8 cellular contexts compared by ENCODE assay signal in the genomic region with DNA sequence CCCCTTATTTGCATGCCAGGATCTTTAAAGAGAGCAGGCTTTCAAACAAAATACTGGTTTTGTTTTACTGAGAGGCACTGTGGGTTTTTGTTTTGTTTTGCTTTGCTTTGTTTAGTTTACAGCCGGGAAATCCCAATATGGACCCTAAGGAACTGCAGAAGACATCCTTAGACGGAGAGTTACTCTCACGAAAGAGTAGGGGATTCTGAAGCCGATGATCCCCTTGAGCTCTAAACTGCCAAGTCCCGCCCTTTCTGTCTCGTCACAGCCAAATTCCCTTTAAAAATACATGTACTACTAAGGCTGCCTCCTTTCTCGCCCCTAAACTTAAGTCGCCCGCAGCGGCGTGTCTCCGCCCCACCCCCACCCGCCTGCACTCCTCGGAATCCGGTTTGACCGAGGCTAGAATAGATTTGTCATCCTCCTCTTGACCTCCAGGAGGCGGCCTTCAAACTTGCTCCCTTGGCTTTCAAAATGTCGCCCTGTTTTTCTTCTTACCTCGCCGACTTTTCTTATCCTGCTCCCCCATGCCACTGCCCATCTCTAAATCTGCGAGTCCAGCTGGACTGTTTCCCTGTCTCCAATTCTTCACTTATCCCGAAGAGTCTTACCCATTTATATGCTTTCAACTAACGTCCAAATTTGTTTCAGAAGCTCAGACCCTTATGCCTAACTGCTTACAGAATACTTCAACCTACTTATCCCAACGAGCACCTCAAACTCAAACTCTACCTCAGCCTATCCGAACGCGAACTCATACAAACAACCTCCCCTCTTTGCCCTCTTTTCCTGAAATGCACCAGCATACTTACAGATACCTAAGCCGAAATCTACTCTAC. TPM values are rescaled to one million over a fixed set of nuclear protein-coding genes. Genes with fewer than 3 reads are reported as not detected.
A peak's percentile ranks its signal among the peaks of the same experiment; 100 is the strongest.
DNase-seq lines count a peak whose midpoint lies in the region; ATAC-seq, FAIRE-seq and TF ChIP-seq lines count a peak whose summit lies in the region.

No MANE protein-coding gene starts in this region.

- DNase-seq in HTR-8/SVneo (ENCODE audit: insufficient read length, low spot score) (peak; percentile 59), NOMO-1 treated with dmso at 0.1 percent for 144 hours (lab: John Stamatoyannopoulos, UW; ENCODE audit: unreplicated experiment) (peak; percentile 86), epithelial cell of esophagus (ENCODE audit: low read depth) (peak; percentile 87), mucosa of descending colon (peak; percentile 82 to 87 (median 87))
- DNase-seq in activated CD8-positive, alpha-beta memory T cell treated with anti-CD3 and anti-CD28 coated beads, Interleukin-2, amount 10 ng/mL, durations not matched to agents 7 days and 5 days: peak; percentile 94
- peak; percentile 28 to 45 for DNase-seq in stimulated activated CD8-positive, alpha-beta memory T cell treated with anti-CD3 and anti-CD28 coated beads, Interleukin-4, amount 100 ng/mL, for 1 hour (ENCODE audit: low read depth in 2 of 2, low spot score in 1 of 2)

- peaks cover 11 to 30% (median 23%) of the 10 kb centered on the region in 11 experiments; a peak in 13 of 22 replicates for H4K20me1 ChIP-seq in BLaER1 treated with 17β-estradiol and CSF1 and Interleukin-3, amounts not matched to agents 10 nM and 100 nM

- H3K27ac ChIP-seq in BLaER1 treated with 17β-estradiol and CSF1 and Interleukin-3, amounts not matched to agents 10 nM and 100 nM: peak overlapping the region; percentile 88 to 97 (median 95)

- no peak overlapping the region for H3K27ac Mint-ChIP-seq in activated CD8-positive, alpha-beta memory T cell treated with anti-CD3 and anti-CD28 coated beads, Interleukin-2, amount 10 ng/mL, durations not matched to agents 7 days and 5 days

- CTCF ChIA-PET in activated CD8-positive, alpha-beta memory T cell treated with anti-CD3 and anti-CD28 coated beads, Interleukin-2, amount 10 ng/mL, durations not matched to agents 7 days and 5 days (lab: Charles Lee): interaction anchor here (0.6 to 2.9 kb wide), 20 partner anchors 10 to 368 kb away, joined by 3 to 11 read pairs (median 4); partner anchors contain the start of genes PLEKHO1, SF3B4 and VPS45

- H3K4me3 ChIP-seq in BLaER1 treated with 17β-estradiol and CSF1 and Interleukin-3, amounts not matched to agents 10 nM and 100 nM: peak overlapping the region; percentile 60 to 80 (median 76)
- H3K4me3 ChIP-seq in epithelial cell of esophagus (ENCODE audit: low read length): peak overlapping the region; percentile 91
- peak overlapping the region; percentile 52 for H3K4me3 ChIP-seq in mucosa of descending colon

- peak overlapping the region; percentile 87 to 97 (median 94) for H3K9ac ChIP-seq in BLaER1 treated with 17β-estradiol and CSF1 and Interleukin-3, amounts not matched to agents 10 nM and 100 nM

- no peaks in the 10 kb centered on the region for H3K36me3 ChIP-seq in BLaER1 treated with 17β-estradiol and CSF1 and Interleukin-3, amounts not matched to agents 10 nM and 100 nM
- peaks cover 4% of the 10 kb centered on the region for H3K36me3 ChIP-seq in mucosa of descending colon (ENCODE audit: low read depth)

- peaks cover 2% of the 10 kb centered on the region for H3K27me3 Mint-ChIP-seq in activated CD8-positive, alpha-beta memory T cell treated with anti-CD3 and anti-CD28 coated beads, Interleukin-2, amount 10 ng/mL, durations not matched to agents 7 days and 5 days

- peak; percentile 70 for TF ChIP-seq CTCF in epithelial cell of esophagus (IDR thresholded peaks at IDR 0.05; ENCODE audit: insufficient read depth, low read depth, low read length, missing control alignments)
- peak; percentile 7 for TF ChIP-seq CTCF in mucosa of descending colon (IDR thresholded peaks at IDR 0.05)

- H3K4me3 Mint-ChIP-seq in activated CD8-positive, alpha-beta memory T cell treated with anti-CD3 and anti-CD28 coated beads, Interleukin-2, amount 10 ng/mL, durations not matched to agents 7 days and 5 days: no peak overlapping the region

- ATAC-seq in GM19455 (IDR thresholded peaks at IDR 0.05; ENCODE audit: unreplicated experiment): peak; percentile 12
- ATAC-seq in activated CD8-positive, alpha-beta memory T cell treated with anti-CD3 and anti-CD28 coated beads, Interleukin-2, amount 10 ng/mL, durations not matched to agents 7 days and 5 days: peak; percentile 17
- peak; percentile 53 for ATAC-seq in mucosa of descending colon

- H3K4me1 ChIP-seq in BLaER1 treated with 17β-estradiol and CSF1 and Interleukin-3, amounts not matched to agents 10 nM and 100 nM: peaks cover 32 to 48% (median 41%) of the 10 kb centered on the region in 10 experiments
- peaks cover 12% of the 10 kb centered on the region for H3K4me1 ChIP-seq in mucosa of descending colon (ENCODE audit: low read depth)

- peak overlapping the region; percentile 71 to 92 (median 87) for H3K4me2 ChIP-seq in BLaER1 treated with 17β-estradiol and CSF1 and Interleukin-3, amounts not matched to agents 10 nM and 100 nM

- H3K9me3 ChIP-seq in BLaER1 treated with 17β-estradiol and CSF1 and Interleukin-3, amounts not matched to agents 10 nM and 100 nM (replicated peaks in 1 of 11): no peaks in the 10 kb centered on the region
- H3K9me3 ChIP-seq in mucosa of descending colon: no peaks in the 10 kb centered on the region

- no peaks in the 10 kb centered on the region for H3K9me3 Mint-ChIP-seq in activated CD8-positive, alpha-beta memory T cell treated with anti-CD3 and anti-CD28 coated beads, Interleukin-2, amount 10 ng/mL, durations not matched to agents 7 days and 5 days (ENCODE audit: low read depth)

- peaks cover 1% of the 10 kb centered on the region for H3K36me3 Mint-ChIP-seq in activated CD8-positive, alpha-beta memory T cell treated with anti-CD3 and anti-CD28 coated beads, Interleukin-2, amount 10 ng/mL, durations not matched to agents 7 days and 5 days

- peaks cover 10% of the 10 kb centered on the region for H3K4me1 Mint-ChIP-seq in activated CD8-positive, alpha-beta memory T cell treated with anti-CD3 and anti-CD28 coated beads, Interleukin-2, amount 10 ng/mL, durations not matched to agents 7 days and 5 days

- intact Hi-C loops in mucosa of descending colon (cut with DNase I, micrococcal nuclease): no loop called here

- no peaks in the 10 kb centered on the region for H3K27me3 ChIP-seq in BLaER1 treated with 17β-estradiol and CSF1 and Interleukin-3, amounts not matched to agents 10 nM and 100 nM

- no peak for FAIRE-seq in HTR-8/SVneo (lab: Jason Lieb, UNC)

RNA-seq across cellular contexts. Expression of gene BOLA1, which starts 11.0 kb away (rescaled TPM):
- 10 to 100 TPM; 24.4 to 28.6 TPM for total RNA-seq in activated CD8-positive, alpha-beta memory T cell treated with anti-CD3 and anti-CD28 coated beads, Interleukin-2, amount 10 ng/mL, durations not matched to agents 7 days and 5 days
- 10 to 100 TPM; 10.7 to 18.1 (median 13.2) TPM for total RNA-seq in mucosa of descending colon

RNA-seq across cellular contexts. Expression of gene SV2A, which starts 29.3 kb away (rescaled TPM):
- 10 to 100 TPM; 15.8 to 17.1 TPM for total RNA-seq in activated CD8-positive, alpha-beta memory T cell treated with anti-CD3 and anti-CD28 coated beads, Interleukin-2, amount 10 ng/mL, durations not matched to agents 7 days and 5 days
- total RNA-seq in mucosa of descending colon: 1 to 10 TPM in 2 of 3 donors, under 1 TPM in 1; 0.69 to 7.6 (median 1.7) TPM

RNA-seq across cellular contexts. Expression of gene SF3B4, which starts 39.2 kb away (rescaled TPM):
- total RNA-seq in activated CD8-positive, alpha-beta memory T cell treated with anti-CD3 and anti-CD28 coated beads, Interleukin-2, amount 10 ng/mL, durations not matched to agents 7 days and 5 days: 100 to 1,000 TPM in 1 of 2 experiments, 10 to 100 TPM in 1; 79.4 to 109 TPM
- total RNA-seq in mucosa of descending colon: 10 to 100 TPM; 60.7 to 67.4 (median 64.2) TPM

RNA-seq across cellular contexts. Expression of gene MTMR11, which starts 48.3 kb away (rescaled TPM):
- total RNA-seq in activated CD8-positive, alpha-beta memory T cell treated with anti-CD3 and anti-CD28 coated beads, Interleukin-2, amount 10 ng/mL, durations not matched to agents 7 days and 5 days: 1 to 10 TPM; 2.0 to 2.9 TPM
- 100 to 1,000 TPM; 151 to 409 (median 217) TPM for total RNA-seq in mucosa of descending colon

Comparison
In these comparisons a context has a peak if more than half of its experiments do, and no peak if none do; other contexts are left out.
1. Peak in every context shown above with its lines: DNase-seq, ATAC-seq, H3K4me3 ChIP-seq and H3K27ac ChIP-seq.
2. DNase-seq: peak in every context shown above with its lines; median percentile 94 in activated CD8-positive, alpha-beta memory T cell treated with anti-CD3 and anti-CD28 coated beads, Interleukin-2, amount 10 ng/mL, durations not matched to agents 7 days and 5 days; 87 in epithelial cell of esophagus; 87 in mucosa of descending colon; 86 in NOMO-1 treated with dmso at 0.1 percent for 144 hours; 59 in HTR-8/SVneo; 36 in stimulated activated CD8-positive, alpha-beta memory T cell treated with anti-CD3 and anti-CD28 coated beads, Interleukin-4, amount 100 ng/mL, for 1 hour.